In genomic region chr4:186190456-186191265, GRCh38 we compare ENCODE assay signal across 8 cellular contexts. TPM values are rescaled to one million over a fixed set of nuclear protein-coding genes. Genes with fewer than 3 reads are reported as not detected.
DNase-seq lines count a peak whose midpoint lies in the region; ATAC-seq and TF ChIP-seq lines count a peak whose summit lies in the region.

No MANE protein-coding gene starts in this region.

- peaks cover 21% of the 10 kb centered on the region for H3K4me1 Mint-ChIP-seq in CD14-positive monocyte
- H3K4me1 Mint-ChIP-seq in activated naive CD8-positive, alpha-beta T cell treated with anti-CD3 and anti-CD28 coated beads for 36 hours: peaks cover 28% of the 10 kb centered on the region

- H3K27ac ChIP-seq in right atrium auricular region (peak overlapping the region; percentile 91 to 98), rectal smooth muscle tissue (ENCODE audit: low read depth, low read length) (peak overlapping the region; percentile 97)

- H3K27me3 Mint-ChIP-seq in CD14-positive monocyte (ENCODE audit: low read depth in 3 of 3): peaks cover 2 to 12% (median 8%) of the 10 kb centered on the region in 3 donors
- no peaks in the 10 kb centered on the region for H3K27me3 Mint-ChIP-seq in activated naive CD8-positive, alpha-beta T cell treated with anti-CD3 and anti-CD28 coated beads for 36 hours

- H3K27ac Mint-ChIP-seq in CD14-positive monocyte: peak overlapping the region; percentile 60 to 93 (median 87)
- H3K27ac Mint-ChIP-seq in activated naive CD8-positive, alpha-beta T cell treated with anti-CD3 and anti-CD28 coated beads for 36 hours: peak overlapping the region; percentile 92

- H3K27me3 ChIP-seq in right atrium auricular region: no peaks in the 10 kb centered on the region
- H3K27me3 ChIP-seq in rectal smooth muscle tissue (ENCODE audit: control insufficient read depth, insufficient read depth, low read length): no peaks in the 10 kb centered on the region

- TF ChIP-seq CTCF in CD14-positive monocyte (IDR thresholded peaks at IDR 0.05): no peak
- TF ChIP-seq CTCF in right atrium auricular region (IDR thresholded peaks at IDR 0.05): peak in 1 of 2 donors; percentile 20

- H3K36me3 ChIP-seq in right atrium auricular region (peaks cover 8% of the 10 kb centered on the region), rectal smooth muscle tissue (ENCODE audit: control insufficient read depth, insufficient read depth, low read length) (no peaks in the 10 kb centered on the region)

- peak overlapping the region; percentile 75 for H3K9ac ChIP-seq in rectal smooth muscle tissue (ENCODE audit: low read length)

- H3K4me3 ChIP-seq in right atrium auricular region: peak overlapping the region; percentile 77 to 88
- peak overlapping the region; percentile 76 for H3K4me3 ChIP-seq in rectal smooth muscle tissue (ENCODE audit: low read length)

- H3K9me3 Mint-ChIP-seq in CD14-positive monocyte: peaks cover 0 to 5% (median 0%) of the 10 kb centered on the region in 7 donors
- H3K9me3 Mint-ChIP-seq in activated naive CD8-positive, alpha-beta T cell treated with anti-CD3 and anti-CD28 coated beads for 36 hours: no peaks in the 10 kb centered on the region

- intact Hi-C loops in CD14-positive monocyte (cut with micrococcal nuclease): no loop called here

- peaks cover 6 to 9% of the 10 kb centered on the region in 2 donors for H3K36me3 Mint-ChIP-seq in CD14-positive monocyte
- peaks cover 7% of the 10 kb centered on the region for H3K36me3 Mint-ChIP-seq in activated naive CD8-positive, alpha-beta T cell treated with anti-CD3 and anti-CD28 coated beads for 36 hours

- H3K9me3 ChIP-seq in right atrium auricular region: no peaks in the 10 kb centered on the region

- peak overlapping the region; percentile 87 to 94 for H3K4me3 Mint-ChIP-seq in CD14-positive monocyte
- H3K4me3 Mint-ChIP-seq in activated naive CD8-positive, alpha-beta T cell treated with anti-CD3 and anti-CD28 coated beads for 36 hours: peak overlapping the region; percentile 86

- DNase-seq in CD14-positive monocyte (ENCODE audit: low spot score) (no peak), GM19240 (ENCODE audit: insufficient read length, low spot score) (peak; percentile 12), RKO (ENCODE audit: low spot score) (peak; percentile 46), right atrium auricular region (ENCODE audit: low spot score) (peak; percentile 75), hepatic stellate cell (ENCODE audit: low spot score) (no peak)
- DNase-seq in activated naive CD8-positive, alpha-beta T cell treated with anti-CD3 and anti-CD28 coated beads for 36 hours: peak; percentile 49

- H3K4me1 ChIP-seq in right atrium auricular region: peaks cover 0 to 26% of the 10 kb centered on the region in 2 donors
- peaks cover 19% of the 10 kb centered on the region for H3K4me1 ChIP-seq in rectal smooth muscle tissue (ENCODE audit: control insufficient read depth, insufficient read depth, low read length)

- ATAC-seq in HG03342 (IDR thresholded peaks at IDR 0.05; ENCODE audit: unreplicated experiment): peak; percentile 29

RNA-seq across cellular contexts. Expression of gene CYP4V2, which starts 0.7 kb away (rescaled TPM):
- polyA plus RNA-seq in CD14-positive monocyte: 10 to 100 TPM in 1 of 2 donors, 1 to 10 TPM in 1; 6.3 to 10.5 TPM
- total RNA-seq in activated naive CD8-positive, alpha-beta T cell treated with anti-CD3 and anti-CD28 coated beads for 36 hours: 1 to 10 TPM; 6.2 to 6.9 TPM
- 10 to 100 TPM; 18.9 to 37.7 TPM for total RNA-seq in right atrium auricular region

RNA-seq across cellular contexts. Expression of gene KLKB1, which starts 36.6 kb away (rescaled TPM):
- polyA plus RNA-seq in CD14-positive monocyte: not detected
- not detected for total RNA-seq in activated naive CD8-positive, alpha-beta T cell treated with anti-CD3 and anti-CD28 coated beads for 36 hours
- 1 to 10 TPM in 1 of 2 donors, under 1 TPM in 1; 0.75 to 1.9 TPM for total RNA-seq in right atrium auricular region

Comparison
In these comparisons a context has a peak if more than half of its experiments do, and no peak if none do; other contexts are left out.
1. DNase-seq: peak in GM19240 (single experiment), RKO (single experiment), activated naive CD8-positive, alpha-beta T cell treated with anti-CD3 and anti-CD28 coated beads for 36 hours (single experiment) and right atrium auricular region (single experiment); none in CD14-positive monocyte (single experiment) and hepatic stellate cell (single experiment).